Comparison of ENCODE assay signal across 11 cellular contexts in the genomic region with DNA sequence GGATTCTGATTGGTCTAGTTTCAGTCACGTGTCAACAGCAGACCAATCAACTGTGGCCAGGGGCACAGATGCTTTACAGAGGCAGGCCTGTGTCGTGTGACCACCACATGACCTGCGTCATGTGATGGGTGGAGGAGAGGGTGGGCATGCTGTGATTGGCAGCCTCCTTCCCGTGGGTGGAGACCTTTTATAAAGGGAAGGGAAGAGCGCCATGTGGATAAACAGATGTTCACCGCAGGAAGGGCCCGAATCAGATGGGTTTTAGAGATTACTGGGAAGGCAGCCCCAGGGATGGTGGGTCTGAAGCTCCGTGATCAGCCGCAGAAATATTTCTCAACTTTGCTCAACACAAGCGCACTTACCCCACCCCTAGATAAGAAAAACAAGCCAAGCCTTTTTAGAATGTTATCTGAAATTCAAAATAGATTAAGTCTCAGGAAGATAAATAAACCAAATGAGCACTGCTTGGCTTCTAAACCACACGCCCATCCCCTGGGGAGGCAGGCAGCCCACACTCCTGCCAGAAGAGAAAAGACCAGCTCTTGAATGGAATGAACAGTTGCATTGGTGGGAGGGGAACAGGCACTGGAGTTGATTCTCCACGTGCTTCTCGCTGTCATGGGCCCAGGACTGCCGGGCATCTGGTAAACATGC.
DNase-seq lines count a peak whose midpoint lies in the region; ATAC-seq and TF ChIP-seq lines count a peak whose summit lies in the region.
"Had no signal": no experiment of that assay in that cellular context is flagged by ENCODE, and none has a peak within 500 bp of the region (broad histone marks: within the 10 kb centered on the region; RNA-seq: fewer than 3 reads in every experiment).

No MANE protein-coding gene starts in this region.

- H3K27me3 Mint-ChIP-seq in stimulated activated naive CD8-positive, alpha-beta T cell treated with anti-CD3 and anti-CD28 coated beads, Interleukin-15, amount 100 ng/mL, for 72 hours, result peaks cover 46% of the 10 kb centered on the region
- H3K27me3 Mint-ChIP-seq: brain had no signal

- H3K27ac ChIP-seq in layer of hippocampus (ENCODE audit: low read depth, low read length), result peak overlapping the region; percentile 38

- no peaks in the 10 kb centered on the region for H3K27me3 ChIP-seq in layer of hippocampus (ENCODE audit: control insufficient read depth, insufficient read depth, low read length)

- ATAC-seq in stimulated activated naive CD8-positive, alpha-beta T cell treated with anti-CD3 and anti-CD28 coated beads, Interleukin-15, Interleukin-2, amounts not matched to agents 100 U/mL and 50 U/mL, for 24 hours, result no peak
- ATAC-seq in stimulated activated naive CD8-positive, alpha-beta T cell treated with anti-CD3 and anti-CD28 coated beads, Interleukin-15, amount 100 ng/mL, for 72 hours, result no peak
- no peak for ATAC-seq in HG03097 (IDR thresholded peaks at IDR 0.05; ENCODE audit: low FRiP score, unreplicated experiment)

- H3K4me3 Mint-ChIP-seq in stimulated activated naive CD8-positive, alpha-beta T cell treated with anti-CD3 and anti-CD28 coated beads, Interleukin-15, amount 100 ng/mL, for 72 hours, result no peak overlapping the region
- H3K4me3 Mint-ChIP-seq: brain; CD4-positive, CD25-positive, alpha-beta regulatory T cell; neural crest cell had no signal

- TF ChIP-seq CTCF in astrocyte of the cerebellum (IDR thresholded peaks at IDR 0.05; ENCODE audit: low read depth, low read length, missing control alignments), result no peak

- no peaks in the 10 kb centered on the region for H3K9me3 Mint-ChIP-seq in stimulated activated naive CD8-positive, alpha-beta T cell treated with anti-CD3 and anti-CD28 coated beads, Interleukin-15, amount 100 ng/mL, for 72 hours
- H3K9me3 Mint-ChIP-seq: neural crest cell had no signal

- H3K4me1 Mint-ChIP-seq in stimulated activated naive CD8-positive, alpha-beta T cell treated with anti-CD3 and anti-CD28 coated beads, Interleukin-15, amount 100 ng/mL, for 72 hours, result peaks cover 26% of the 10 kb centered on the region

- no peak overlapping the region for H3K27ac Mint-ChIP-seq in stimulated activated naive CD8-positive, alpha-beta T cell treated with anti-CD3 and anti-CD28 coated beads, Interleukin-15, amount 100 ng/mL, for 72 hours
- H3K27ac Mint-ChIP-seq: CD4-positive, CD25-positive, alpha-beta regulatory T cell had no signal

- peak; percentile 15 for DNase-seq in stimulated activated naive CD8-positive, alpha-beta T cell treated with anti-CD3 and anti-CD28 coated beads, Interleukin-15, Interleukin-2, amounts not matched to agents 100 U/mL and 50 U/mL, for 24 hours
- DNase-seq in stimulated activated naive CD8-positive, alpha-beta T cell treated with anti-CD3 and anti-CD28 coated beads, Interleukin-15, amount 100 ng/mL, for 72 hours, result no peak
- peak; percentile 91 for DNase-seq in astrocyte of the cerebellum (ENCODE audit: low read depth)
- DNase-seq in SKM-1 (lab: John Stamatoyannopoulos, UW; ENCODE audit: unreplicated experiment), result no peak
- DNase-seq in T-helper 9 cell, result no peak
- no peak for DNase-seq in kidney glomerular epithelial cell (lab: John Stamatoyannopoulos, UW)

- in situ Hi-C loops in astrocyte of the cerebellum (cut with HindIII; ENCODE audit: low sequenced_read_pairs), result no loop called here

- H3K4me3 ChIP-seq in astrocyte of the cerebellum (ENCODE audit: low read depth, low read length), result no peak overlapping the region

Comparison
In these comparisons a context has a peak if more than half of its experiments do, and no peak if none do; other contexts are left out.
1. DNase-seq: peak in stimulated activated naive CD8-positive, alpha-beta T cell treated with anti-CD3 and anti-CD28 coated beads, Interleukin-15, Interleukin-2, amounts not matched to agents 100 U/mL and 50 U/mL, for 24 hours (single experiment) and astrocyte of the cerebellum (single experiment); none in stimulated activated naive CD8-positive, alpha-beta T cell treated with anti-CD3 and anti-CD28 coated beads, Interleukin-15, amount 100 ng/mL, for 72 hours (0 of 2), SKM-1 (single experiment), T-helper 9 cell (single experiment) and kidney glomerular epithelial cell (single experiment).